Comparison of ENCODE assay signal across 9 cellular contexts in genomic region chr10:62554632-62555199, GRCh38.
DNase-seq lines count a peak whose midpoint lies in the region; ATAC-seq and TF ChIP-seq lines count a peak whose summit lies in the region.
"Had no signal": no experiment of that assay in that cellular context is flagged by ENCODE, and none has a peak within 500 bp of the region (broad histone marks: within the 10 kb centered on the region; RNA-seq: fewer than 3 reads in every experiment).

No MANE protein-coding gene starts in this region.

- BruUV-seq in Caco-2 (replicated peaks; lab: Mats Ljungman, UMichigan): no TSS peak

- no peaks in the 10 kb centered on the region; the same call in 1 of the 2 replicates for H3K27me3 ChIP-seq in Caco-2 (replicated peaks; ENCODE audit: control insufficient read depth, insufficient read depth, low read length)
- peaks cover 4% of the 10 kb centered on the region for H3K27me3 ChIP-seq in RWPE2 (ENCODE audit: insufficient read depth, poor library complexity, severe bottlenecking)
- H3K27me3 ChIP-seq in parathyroid adenoma (ENCODE audit: control insufficient read depth, insufficient read depth, low read length): no peaks in the 10 kb centered on the region
- H3K27me3 ChIP-seq in vagina: no peaks in the 10 kb centered on the region
- H3K27me3 ChIP-seq in effector memory CD4-positive, alpha-beta T cell (replicated peaks; ENCODE audit: control insufficient read depth, insufficient read depth, low read length, poor library complexity, severe bottlenecking): no peaks in the 10 kb centered on the region

- intact Hi-C loops in Caco-2 (cut with micrococcal nuclease; ENCODE audit: unreplicated experiment) (loop anchor here (1.0 kb wide), 2 partner anchors 530 to 604 kb away; no protein-coding TSS in a partner anchor), vagina (cut with DNase I) (no loop called here)

- H3K4me1 ChIP-seq in Caco-2 (no peaks in the 10 kb centered on the region), RWPE2 (ENCODE audit: insufficient read depth, poor library complexity, severe bottlenecking) (no peaks in the 10 kb centered on the region), parathyroid adenoma (no peaks in the 10 kb centered on the region), vagina (no peaks in the 10 kb centered on the region)
- H3K4me1 ChIP-seq in effector memory CD4-positive, alpha-beta T cell (ENCODE audit: control insufficient read depth, insufficient read depth, low read length, poor library complexity, severe bottlenecking): no peaks in the 10 kb centered on the region

- H3K36me3 Mint-ChIP-seq in Caco-2 (ENCODE audit: insufficient read depth, unreplicated experiment): no peaks in the 10 kb centered on the region
- H3K36me3 Mint-ChIP-seq: T-cell had no signal

- DNase-seq in Caco-2 (peak in 1 of 2 experiments; percentile 50), HPDE6-E6E7 (ENCODE audit: extremely low spot score) (peak; percentile 34), RWPE2 (ENCODE audit: low spot score) (no peak), fibroblast of the conjunctiva (ENCODE audit: low read depth) (peak; percentile 63), vagina (ENCODE audit: extremely low spot score in 2 of 2) (no peak)
- no peak for DNase-seq in effector memory CD4-positive, alpha-beta T cell

- peaks cover 22% of the 10 kb centered on the region for H3K27me3 Mint-ChIP-seq in Caco-2 (ENCODE audit: insufficient read depth, unreplicated experiment)

- H3K36me3 ChIP-seq in Caco-2 (ENCODE audit: control insufficient read depth, insufficient read depth, low read length) (no peaks in the 10 kb centered on the region), RWPE2 (ENCODE audit: low read depth) (no peaks in the 10 kb centered on the region), parathyroid adenoma (ENCODE audit: control insufficient read depth, insufficient read depth, low read length) (no peaks in the 10 kb centered on the region), vagina (no peaks in the 10 kb centered on the region)
- H3K36me3 ChIP-seq in effector memory CD4-positive, alpha-beta T cell (ENCODE audit: control insufficient read depth, insufficient read depth, low read length): no peaks in the 10 kb centered on the region

- H3K9ac ChIP-seq in parathyroid adenoma: no peak overlapping the region

- H3K9me3 Mint-ChIP-seq in Caco-2 (ENCODE audit: unreplicated experiment): no peaks in the 10 kb centered on the region

- H3K4me3 Mint-ChIP-seq in Caco-2 (ENCODE audit: unreplicated experiment): no peak overlapping the region
- H3K4me3 Mint-ChIP-seq: T-cell had no signal

- no peak overlapping the region for H3K27ac ChIP-seq in RWPE2 (ENCODE audit: poor library complexity, severe bottlenecking)
- no peak overlapping the region for H3K27ac ChIP-seq in parathyroid adenoma
- no peak overlapping the region for H3K27ac ChIP-seq in vagina
- no peak overlapping the region for H3K27ac ChIP-seq in effector memory CD4-positive, alpha-beta T cell (ENCODE audit: insufficient read depth, low read length, poor library complexity, severe bottlenecking)

- TF ChIP-seq CTCF in Caco-2 (IDR thresholded peaks at IDR 0.05; ENCODE audit: insufficient read depth in 1 of 2, low read depth in 1 of 2, low read length in 1 of 2, severe bottlenecking in 1 of 2, unreplicated experiment in 1 of 2) (peak; percentile 52 to 74), RWPE2 (IDR thresholded peaks at IDR 0.05; ENCODE audit: poor library complexity, severe bottlenecking) (peak; percentile 72), parathyroid adenoma (IDR thresholded peaks at IDR 0.05) (peak; percentile 25), vagina (IDR thresholded peaks at IDR 0.05) (no peak)

- no peak for TF ChIP-seq POLR2A in vagina (IDR thresholded peaks at IDR 0.05)

- peak; percentile 83 for ATAC-seq in GM18867 (IDR thresholded peaks at IDR 0.05; ENCODE audit: unreplicated experiment)
- ATAC-seq in RWPE2 (ENCODE audit: low read depth): peak; percentile 51; the same call in 2 of the 3 replicates

- no peak overlapping the region for H3K27ac Mint-ChIP-seq in Caco-2 (ENCODE audit: unreplicated experiment)
- H3K27ac Mint-ChIP-seq: T-cell had no signal

- H2AFZ ChIP-seq in parathyroid adenoma: no peak overlapping the region

- no peak overlapping the region for H3K4me2 ChIP-seq in parathyroid adenoma (ENCODE audit: low read length)

- H3K9me3 ChIP-seq in Caco-2 (no peaks in the 10 kb centered on the region), RWPE2 (ENCODE audit: severe bottlenecking) (no peaks in the 10 kb centered on the region), parathyroid adenoma (ENCODE audit: control insufficient read depth, low read length) (no peaks in the 10 kb centered on the region), vagina (no peaks in the 10 kb centered on the region)
- no peaks in the 10 kb centered on the region for H3K9me3 ChIP-seq in effector memory CD4-positive, alpha-beta T cell (ENCODE audit: control insufficient read depth, low read length)

- POLR2A ChIA-PET in Caco-2 (lab: Charles Lee): no interaction called here

- H3K79me2 ChIP-seq in parathyroid adenoma: no peaks in the 10 kb centered on the region

- no peak overlapping the region for H3K4me3 ChIP-seq in Caco-2 (ENCODE audit: low read depth, low read length)
- no peak overlapping the region for H3K4me3 ChIP-seq in RWPE2 (ENCODE audit: severe bottlenecking)
- H3K4me3 ChIP-seq in parathyroid adenoma (ENCODE audit: low read depth, low read length): no peak overlapping the region
- no peak overlapping the region for H3K4me3 ChIP-seq in vagina
- H3K4me3 ChIP-seq in effector memory CD4-positive, alpha-beta T cell (ENCODE audit: insufficient read depth, low read depth, low read length, poor library complexity, severe bottlenecking): no peak overlapping the region

- H3K4me1 Mint-ChIP-seq in Caco-2 (ENCODE audit: low read depth, unreplicated experiment): no peaks in the 10 kb centered on the region
- H3K4me1 Mint-ChIP-seq: T-cell had no signal

- CTCF ChIA-PET in Caco-2 (lab: Charles Lee): no interaction called here

Comparison
In these comparisons a context has a peak if more than half of its experiments do, and no peak if none do; other contexts are left out.
1. DNase-seq: peak in HPDE6-E6E7 (single experiment) and fibroblast of the conjunctiva (single experiment); none in RWPE2 (single experiment), vagina (0 of 2) and effector memory CD4-positive, alpha-beta T cell (0 of 3).
2. CTCF ChIP-seq: peak in Caco-2 (2 of 2), RWPE2 (single experiment) and parathyroid adenoma (single experiment); none in vagina (0 of 3).